Comparison of ENCODE assay signal across 1 cellular context in the genomic region with DNA sequence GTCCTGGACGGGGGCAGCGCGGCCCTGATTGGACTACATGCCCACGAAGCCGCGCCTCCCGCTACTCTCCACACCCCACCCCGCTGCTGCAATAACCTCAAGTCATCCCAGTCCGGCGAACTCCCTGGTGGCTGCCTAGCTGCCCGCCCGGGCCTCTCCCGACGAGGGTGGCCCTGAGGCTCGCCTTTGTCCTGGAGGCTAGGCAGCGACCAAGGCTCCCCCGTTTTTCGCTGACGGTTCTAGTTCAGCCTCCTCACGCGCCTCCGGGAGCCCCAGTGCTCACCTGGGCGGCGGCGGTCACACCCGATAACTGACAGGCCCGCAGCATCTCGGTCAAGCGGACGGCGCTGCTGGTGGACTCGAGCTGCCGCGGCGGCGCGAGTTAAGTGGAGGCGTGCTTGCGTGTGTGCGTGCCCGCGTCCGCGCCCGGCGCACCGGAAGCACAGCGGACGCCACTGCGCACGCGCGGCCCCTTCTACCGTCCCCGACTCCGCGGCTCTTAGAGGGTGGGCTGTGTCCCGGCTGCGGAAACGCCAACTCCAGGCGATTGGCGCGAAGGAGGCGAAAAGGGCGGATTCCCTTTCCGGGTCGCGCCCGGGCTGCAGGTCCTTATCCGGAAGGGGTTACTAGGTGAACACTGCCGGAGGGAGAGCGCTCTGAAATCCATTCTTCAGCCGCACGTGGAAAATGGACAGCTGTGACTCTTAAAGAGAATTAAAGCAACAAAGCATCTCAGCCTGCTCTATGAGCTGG.
TF ChIP-seq lines count a peak whose summit lies in the region.

Gene IMMT, minus strand, starts transcription at position 408 of the 753 bp plus-strand sequence. Its CDS starts 80 bp downstream, at position 328.

TF ChIP-seq in HepG2, 621 proteins besides CTCF, POLR2A, EP300 and RAD21 (continued from another document and continues in another):
- TF ChIP-seq, protein P1, sequence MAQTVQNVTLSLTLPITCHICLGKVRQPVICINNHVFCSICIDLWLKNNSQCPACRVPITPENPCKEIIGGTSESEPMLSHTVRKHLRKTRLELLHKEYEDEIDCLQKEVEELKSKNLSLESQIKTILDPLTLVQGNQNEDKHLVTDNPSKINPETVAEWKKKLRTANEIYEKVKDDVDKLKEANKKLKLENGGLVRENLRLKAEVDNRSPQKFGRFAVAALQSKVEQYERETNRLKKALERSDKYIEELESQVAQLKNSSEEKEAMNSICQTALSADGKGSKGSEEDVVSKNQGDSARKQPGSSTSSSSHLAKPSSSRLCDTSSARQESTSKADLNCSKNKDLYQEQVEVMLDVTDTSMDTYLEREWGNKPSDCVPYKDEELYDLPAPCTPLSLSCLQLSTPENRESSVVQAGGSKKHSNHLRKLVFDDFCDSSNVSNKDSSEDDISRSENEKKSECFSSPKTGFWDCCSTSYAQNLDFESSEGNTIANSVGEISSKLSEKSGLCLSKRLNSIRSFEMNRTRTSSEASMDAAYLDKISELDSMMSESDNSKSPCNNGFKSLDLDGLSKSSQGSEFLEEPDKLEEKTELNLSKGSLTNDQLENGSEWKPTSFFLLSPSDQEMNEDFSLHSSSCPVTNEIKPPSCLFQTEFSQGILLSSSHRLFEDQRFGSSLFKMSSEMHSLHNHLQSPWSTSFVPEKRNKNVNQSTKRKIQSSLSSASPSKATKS (CRISPR knock-in tag; IDR thresholded peaks at IDR 0.05): no peak
- TF ChIP-seq, protein P2, sequence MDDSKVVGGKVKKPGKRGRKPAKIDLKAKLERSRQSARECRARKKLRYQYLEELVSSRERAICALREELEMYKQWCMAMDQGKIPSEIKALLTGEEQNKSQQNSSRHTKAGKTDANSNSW (CRISPR knock-in tag; IDR thresholded peaks at IDR 0.05; ENCODE audit: borderline replicate concordance): no peak
- TF ChIP-seq MIXL1 (CRISPR knock-in tag; IDR thresholded peaks at IDR 0.05) (no peak), ZSCAN12 (CRISPR knock-in tag; IDR thresholded peaks at IDR 0.05) (no peak; the same call in 1 of the 2 replicates), SAFB2 (CRISPR knock-in tag; IDR thresholded peaks at IDR 0.05; ENCODE audit: borderline replicate concordance, low read depth) (no peak; the same call in 1 of the 2 replicates), KDM5A (IDR thresholded peaks at IDR 0.05; ENCODE audit: borderline replicate concordance, low read length) (peak; percentile 86; the same call in 1 of the 2 replicates), NPAS2 (CRISPR knock-in tag; IDR thresholded peaks at IDR 0.05; ENCODE audit: borderline replicate concordance) (no peak), ZNF207 (IDR thresholded peaks at IDR 0.05; ENCODE audit: borderline replicate concordance) (no peak), KDM5B (CRISPR knock-in tag; IDR thresholded peaks at IDR 0.05; ENCODE audit: borderline replicate concordance) (peak; percentile 98), KAT2B (IDR thresholded peaks at IDR 0.05; ENCODE audit: borderline replicate concordance, low read depth, low read length) (no peak), TRIM24 (CRISPR knock-in tag; IDR thresholded peaks at IDR 0.05) (no peak), NRL (CRISPR knock-in tag; IDR thresholded peaks at IDR 0.05; ENCODE audit: borderline replicate concordance) (peak; percentile 99), ZNF747 (CRISPR knock-in tag; IDR thresholded peaks at IDR 0.05; ENCODE audit: borderline replicate concordance) (peak; percentile 95), MAX (IDR thresholded peaks at IDR 0.05) (peak; percentile 96), HNF4G (IDR thresholded peaks at IDR 0.05; ENCODE audit: borderline replicate concordance, low read depth, low read length) (no peak), HNF4G (CRISPR knock-in tag; IDR thresholded peaks at IDR 0.05; ENCODE audit: borderline replicate concordance, low read depth) (no peak), RERE (CRISPR knock-in tag; IDR thresholded peaks at IDR 0.05; ENCODE audit: low read depth) (0 out of 2 replicates have a peak, but pooled peaks have one; percentile 43), MEIS1 (CRISPR knock-in tag; IDR thresholded peaks at IDR 0.05; ENCODE audit: borderline replicate concordance) (peak; percentile 99), ZNF761 (CRISPR knock-in tag; conservative IDR thresholded peaks at IDR 0.05) (peak; percentile 94), RXRB (CRISPR knock-in tag; IDR thresholded peaks at IDR 0.05; ENCODE audit: borderline replicate concordance) (peak; percentile 89; the same call in 1 of the 2 replicates), BHLHE40 (IDR thresholded peaks at IDR 0.05; ENCODE audit: low read length) (peak; percentile 52), ZNF253 (CRISPR knock-in tag; IDR thresholded peaks at IDR 0.05; ENCODE audit: borderline replicate concordance) (peak; percentile 77; the same call in 1 of the 2 replicates), ZNF816 (CRISPR knock-in tag; IDR thresholded peaks at IDR 0.05; ENCODE audit: borderline replicate concordance) (0 out of 2 replicates have a peak, but pooled peaks have one; percentile 61), SNRNP70 (IDR thresholded peaks at IDR 0.05; ENCODE audit: low read depth, low read length) (no peak), TGIF2 (CRISPR knock-in tag; IDR thresholded peaks at IDR 0.05) (no peak), ZNF614 (CRISPR knock-in tag; IDR thresholded peaks at IDR 0.05; ENCODE audit: borderline replicate concordance) (peak; percentile 87), RXRA (CRISPR knock-in tag; IDR thresholded peaks at IDR 0.05) (peak; percentile 88), ZNF781 (CRISPR knock-in tag; IDR thresholded peaks at IDR 0.05; ENCODE audit: borderline replicate concordance, not compliant biosample characterization) (peak; percentile 78), ZNF567 (CRISPR knock-in tag; IDR thresholded peaks at IDR 0.05; ENCODE audit: borderline replicate concordance) (peak; percentile 98), ZNF33B (CRISPR knock-in tag; IDR thresholded peaks at IDR 0.05) (peak; percentile 94), HDAC6 (IDR thresholded peaks at IDR 0.05; ENCODE audit: low read depth, low read length) (no peak), ZNF773 (CRISPR knock-in tag; IDR thresholded peaks at IDR 0.05; ENCODE audit: borderline replicate concordance) (0 out of 2 replicates have a peak, but pooled peaks have one; percentile 31), FOXC1 (CRISPR knock-in tag; IDR thresholded peaks at IDR 0.05; ENCODE audit: borderline replicate concordance) (peak; percentile 97)
- TF ChIP-seq, protein P3, sequence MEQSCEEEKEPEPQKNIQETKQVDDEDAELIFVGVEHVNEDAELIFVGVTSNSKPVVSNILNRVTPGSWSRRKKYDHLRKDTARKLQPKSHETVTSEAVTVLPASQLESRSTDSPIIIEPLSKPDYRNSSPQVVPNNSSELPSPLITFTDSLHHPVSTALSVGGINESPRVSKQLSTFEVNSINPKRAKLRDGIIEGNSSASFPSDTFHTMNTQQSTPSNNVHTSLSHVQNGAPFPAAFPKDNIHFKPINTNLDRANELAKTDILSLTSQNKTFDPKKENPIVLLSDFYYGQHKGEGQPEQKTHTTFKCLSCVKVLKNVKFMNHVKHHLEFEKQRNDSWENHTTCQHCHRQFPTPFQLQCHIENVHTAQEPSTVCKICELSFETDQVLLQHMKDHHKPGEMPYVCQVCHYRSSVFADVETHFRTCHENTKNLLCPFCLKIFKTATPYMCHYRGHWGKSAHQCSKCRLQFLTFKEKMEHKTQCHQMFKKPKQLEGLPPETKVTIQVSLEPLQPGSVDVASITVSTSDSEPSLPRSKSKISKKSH (CRISPR knock-in tag; IDR thresholded peaks at IDR 0.05; ENCODE audit: borderline replicate concordance): peak; percentile 88
- TF ChIP-seq, protein P4, sequence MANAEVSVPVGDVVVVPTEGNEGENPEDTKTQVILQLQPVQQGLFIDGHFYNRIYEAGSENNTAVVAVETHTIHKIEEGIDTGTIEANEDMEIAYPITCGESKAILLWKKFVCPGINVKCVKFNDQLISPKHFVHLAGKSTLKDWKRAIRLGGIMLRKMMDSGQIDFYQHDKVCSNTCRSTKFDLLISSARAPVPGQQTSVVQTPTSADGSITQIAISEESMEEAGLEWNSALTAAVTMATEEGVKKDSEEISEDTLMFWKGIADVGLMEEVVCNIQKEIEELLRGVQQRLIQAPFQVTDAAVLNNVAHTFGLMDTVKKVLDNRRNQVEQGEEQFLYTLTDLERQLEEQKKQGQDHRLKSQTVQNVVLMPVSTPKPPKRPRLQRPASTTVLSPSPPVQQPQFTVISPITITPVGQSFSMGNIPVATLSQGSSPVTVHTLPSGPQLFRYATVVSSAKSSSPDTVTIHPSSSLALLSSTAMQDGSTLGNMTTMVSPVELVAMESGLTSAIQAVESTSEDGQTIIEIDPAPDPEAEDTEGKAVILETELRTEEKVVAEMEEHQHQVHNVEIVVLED (CRISPR knock-in tag; IDR thresholded peaks at IDR 0.05; ENCODE audit: borderline replicate concordance): peak; percentile 99
- TF ChIP-seq, protein P5, sequence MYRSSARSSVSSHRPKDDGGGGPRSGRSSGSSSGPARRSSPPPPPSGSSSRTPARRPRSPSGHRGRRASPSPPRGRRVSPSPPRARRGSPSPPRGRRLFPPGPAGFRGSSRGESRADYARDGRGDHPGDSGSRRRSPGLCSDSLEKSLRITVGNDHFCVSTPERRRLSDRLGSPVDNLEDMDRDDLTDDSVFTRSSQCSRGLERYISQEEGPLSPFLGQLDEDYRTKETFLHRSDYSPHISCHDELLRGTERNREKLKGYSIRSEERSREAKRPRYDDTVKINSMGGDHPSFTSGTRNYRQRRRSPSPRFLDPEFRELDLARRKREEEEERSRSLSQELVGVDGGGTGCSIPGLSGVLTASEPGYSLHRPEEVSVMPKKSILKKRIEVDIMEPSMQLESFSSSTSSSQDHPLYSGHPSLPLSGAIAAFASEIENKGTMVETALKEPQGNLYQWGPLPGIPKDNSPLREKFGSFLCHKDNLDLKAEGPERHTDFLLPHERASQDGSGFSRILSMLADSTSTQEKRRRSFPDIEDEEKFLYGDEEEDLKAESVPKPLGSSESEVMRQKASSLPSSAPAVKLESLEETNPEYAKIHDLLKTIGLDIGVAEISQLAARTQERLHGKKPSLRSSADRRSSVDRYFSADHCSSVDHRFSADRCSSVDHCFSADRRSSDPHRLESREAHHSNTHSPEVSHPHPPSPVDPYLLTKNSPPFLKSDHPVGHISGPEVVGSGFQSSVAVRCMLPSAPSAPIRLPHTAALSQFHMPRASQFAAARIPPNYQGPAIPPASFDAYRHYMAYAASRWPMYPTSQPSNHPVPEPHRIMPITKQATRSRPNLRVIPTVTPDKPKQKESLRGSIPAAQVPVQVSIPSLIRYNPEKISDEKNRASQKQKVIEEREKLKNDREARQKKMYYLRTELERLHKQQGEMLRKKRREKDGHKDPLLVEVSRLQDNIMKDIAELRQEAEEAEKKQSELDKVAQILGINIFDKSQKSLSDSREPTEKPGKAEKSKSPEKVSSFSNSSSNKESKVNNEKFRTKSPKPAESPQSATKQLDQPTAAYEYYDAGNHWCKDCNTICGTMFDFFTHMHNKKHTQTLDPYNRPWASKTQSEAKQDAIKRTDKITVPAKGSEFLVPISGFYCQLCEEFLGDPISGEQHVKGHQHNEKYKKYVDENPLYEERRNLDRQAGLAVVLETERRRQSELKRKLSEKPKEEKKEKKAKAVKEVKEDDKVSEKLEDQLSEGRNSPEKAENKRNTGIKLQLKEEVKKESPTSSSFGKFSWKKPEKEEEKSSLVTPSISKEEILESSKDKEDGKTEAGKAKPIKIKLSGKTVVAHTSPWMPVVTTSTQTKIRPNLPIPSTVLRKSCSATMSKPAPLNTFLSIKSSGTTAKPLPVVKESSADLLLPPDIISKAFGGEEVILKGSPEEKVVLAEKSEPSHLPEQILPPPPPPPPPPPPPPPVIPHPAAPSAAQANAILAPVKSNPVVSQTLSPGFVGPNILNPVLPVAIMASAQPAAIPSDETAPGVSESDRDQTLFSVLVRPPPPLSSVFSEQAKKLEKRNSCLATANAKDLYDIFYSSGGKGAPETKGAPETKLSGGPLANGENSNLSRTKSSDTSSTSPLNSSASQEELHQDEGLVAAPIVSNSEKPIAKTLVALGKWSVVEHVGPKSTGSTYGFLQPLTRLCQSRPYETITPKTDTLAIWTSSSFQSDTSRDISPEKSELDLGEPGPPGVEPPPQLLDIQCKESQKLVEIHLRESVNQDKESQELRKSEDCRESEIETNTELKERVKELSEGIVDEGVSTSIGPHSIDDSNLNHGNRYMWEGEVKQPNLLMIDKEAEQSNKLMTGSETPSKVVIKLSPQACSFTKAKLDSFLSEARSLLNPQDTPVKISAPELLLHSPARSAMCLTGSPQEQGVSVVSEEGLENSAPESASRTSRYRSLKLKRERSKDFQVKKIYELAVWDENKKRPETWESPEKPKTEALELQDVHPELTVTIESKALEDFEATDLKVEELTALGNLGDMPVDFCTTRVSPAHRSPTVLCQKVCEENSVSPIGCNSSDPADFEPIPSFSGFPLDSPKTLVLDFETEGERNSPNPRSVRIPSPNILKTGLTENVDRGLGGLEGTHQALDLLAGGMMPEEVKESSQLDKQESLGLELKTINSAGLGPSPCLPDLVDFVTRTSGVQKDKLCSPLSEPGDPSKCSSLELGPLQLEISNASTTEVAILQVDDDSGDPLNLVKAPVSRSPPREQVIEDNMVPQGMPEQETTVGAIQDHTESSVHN (CRISPR knock-in tag; IDR thresholded peaks at IDR 0.05): peak; percentile 93; the same call in 1 of the 2 replicates
